8 cellular contexts compared by ENCODE assay signal in the genomic region with DNA sequence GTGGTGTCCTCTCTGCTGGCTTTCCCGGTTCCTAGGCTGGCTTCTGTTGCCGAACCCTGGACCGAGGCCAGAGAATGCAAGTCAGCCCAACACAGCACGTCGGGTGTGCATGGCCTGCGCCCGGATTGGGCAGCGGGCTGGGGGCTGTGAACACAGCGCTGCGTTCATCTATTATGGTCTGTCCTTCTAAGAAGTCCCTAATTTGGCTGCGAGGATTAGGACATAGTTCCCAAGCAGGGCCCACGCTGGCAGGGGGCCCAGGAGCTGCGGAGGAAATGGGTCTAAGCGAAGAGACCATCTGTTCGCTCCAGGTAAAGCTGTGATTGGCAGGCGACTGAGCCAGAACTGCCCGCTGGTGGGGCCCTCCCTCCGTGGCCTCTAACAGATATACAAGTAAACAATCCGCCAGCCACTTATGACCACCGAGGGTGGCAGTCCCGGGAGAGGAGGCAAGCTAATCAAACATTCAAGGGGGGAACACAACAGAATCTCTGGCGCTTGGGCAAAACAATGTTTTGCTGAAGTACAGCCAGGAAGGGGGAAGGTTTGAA. TPM values are rescaled to one million over a fixed set of nuclear protein-coding genes. Genes with fewer than 3 reads are reported as not detected.
DNase-seq lines count a peak whose midpoint lies in the region; ATAC-seq and TF ChIP-seq lines count a peak whose summit lies in the region.

No MANE protein-coding gene starts in this region.

- no peaks in the 10 kb centered on the region for H3K9me2 ChIP-seq in MM.1S (replicated peaks; ENCODE audit: insufficient read depth, low read length)

- peak; percentile 58 for DNase-seq in AG10803 (ENCODE audit: low read depth)
- DNase-seq in MM.1S: no peak
- peak; percentile 82 for DNase-seq in cardiac septum (ENCODE audit: low spot score)
- DNase-seq in pons (ENCODE audit: low spot score): peak; percentile 80
- no peak for DNase-seq in GM10266 (ENCODE audit: extremely low spot score)
- no peak for DNase-seq in NOMO-1 treated with dmso at 0.1 percent for 144 hours (lab: John Stamatoyannopoulos, UW; ENCODE audit: unreplicated experiment)

- H4K20me1 ChIP-seq in MM.1S (ENCODE audit: insufficient read depth, low read length): no peaks in the 10 kb centered on the region

- peak overlapping the region; percentile 26 for H3K4me2 ChIP-seq in MM.1S (ENCODE audit: low read depth, low read length)

- H3K79me2 ChIP-seq in MM.1S (ENCODE audit: low read length): no peaks in the 10 kb centered on the region

- intact Hi-C loops in cardiac septum (cut with DNase I): no loop called here

- H3K27ac ChIP-seq in MM.1S (ENCODE audit: low read length): peak overlapping the region; percentile 38; the same call in 1 of the 2 replicates
- peak overlapping the region; percentile 99 for H3K27ac ChIP-seq in VCaP

- H3K36me3 ChIP-seq in MM.1S (replicated peaks; ENCODE audit: insufficient read depth, low read length): no peaks in the 10 kb centered on the region

- ATAC-seq in GM19035 (IDR thresholded peaks at IDR 0.05; ENCODE audit: unreplicated experiment): no peak

- no peaks in the 10 kb centered on the region for H3K9me3 ChIP-seq in MM.1S (replicated peaks; ENCODE audit: insufficient read depth, low read length)

- TF ChIP-seq CTCF in AG10803 (conservative IDR thresholded peaks at IDR 0.05; ENCODE audit: low read length): no peak
- TF ChIP-seq CTCF in MM.1S (IDR thresholded peaks at IDR 0.05; ENCODE audit: low read length): no peak
- no peak for TF ChIP-seq CTCF in VCaP (conservative IDR thresholded peaks at IDR 0.05)
- TF ChIP-seq CTCF in GM10266 (IDR thresholded peaks at IDR 0.05; ENCODE audit: control insufficient read depth, insufficient read depth, low read depth, missing control alignments): no peak

- peaks cover 25% of the 10 kb centered on the region for H3F3A ChIP-seq in MM.1S (ENCODE audit: insufficient read depth, low read length)

- no peak overlapping the region; the same call in 1 of the 2 replicates for H3K9ac ChIP-seq in MM.1S (ENCODE audit: low read length)

- no peaks in the 10 kb centered on the region for H3K27me3 ChIP-seq in MM.1S (replicated peaks; ENCODE audit: insufficient read depth, low read length)

- H3K4me1 ChIP-seq in MM.1S (ENCODE audit: low read length): peaks cover 35% of the 10 kb centered on the region

- H3K4me3 ChIP-seq in AG10803 (ENCODE audit: low read length) (no peak overlapping the region), MM.1S (ENCODE audit: low read length) (no peak overlapping the region)

- no peak overlapping the region for H2AFZ ChIP-seq in MM.1S (ENCODE audit: low read length)

RNA-seq across cellular contexts. Expression of a gene that starts 6.0 kb away (rescaled TPM):
- not detected for total RNA-seq in cardiac septum

RNA-seq across cellular contexts. Expression of a gene that starts 20.4 kb away (rescaled TPM):
- 36.3 TPM for total RNA-seq in cardiac septum

RNA-seq across cellular contexts. Expression of a gene that starts 22.1 kb away (rescaled TPM):
- total RNA-seq in cardiac septum: 33.2 TPM

RNA-seq across cellular contexts. Expression of a gene that starts 25.3 kb away (rescaled TPM):
- total RNA-seq in cardiac septum: 412 TPM

RNA-seq across cellular contexts. Expression of a gene that starts 26.1 kb away (rescaled TPM):
- 0.38 TPM for total RNA-seq in cardiac septum

Comparison
In these comparisons a context has a peak if more than half of its experiments do, and no peak if none do; other contexts are left out.
1. DNase-seq: peak in AG10803 (single experiment), cardiac septum (single experiment) and pons (single experiment); none in MM.1S (single experiment), GM10266 (single experiment) and NOMO-1 treated with dmso at 0.1 percent for 144 hours (single experiment).